Comparison of ENCODE assay signal across 14 cellular contexts in the genomic region with DNA sequence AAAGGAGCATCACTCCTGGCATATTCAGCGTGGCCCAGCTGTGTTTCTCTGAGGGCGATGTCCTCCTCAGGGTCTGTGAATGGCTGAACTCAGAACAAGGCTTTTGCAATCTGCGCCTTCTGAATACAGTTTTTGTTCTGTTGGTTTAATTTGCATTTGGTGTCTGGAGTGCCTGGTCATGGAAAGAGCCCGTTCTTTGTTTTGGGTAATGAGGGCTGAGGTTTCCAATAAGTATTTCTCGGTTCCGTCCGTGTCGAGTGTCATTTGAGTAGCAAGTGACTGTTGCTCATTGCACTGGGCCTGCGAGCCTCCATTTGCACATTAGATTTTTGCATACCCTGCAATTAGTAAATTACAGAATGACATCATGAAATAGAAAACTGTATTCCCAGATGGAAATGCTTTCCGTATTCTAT. TPM values are rescaled to one million over a fixed set of nuclear protein-coding genes. Genes with fewer than 3 reads are reported as not detected.
DNase-seq lines count a peak whose midpoint lies in the region; ATAC-seq and TF ChIP-seq lines count a peak whose summit lies in the region.
"Had no signal": no experiment of that assay in that cellular context is flagged by ENCODE, and none has a peak within 500 bp of the region (broad histone marks: within the 10 kb centered on the region; RNA-seq: fewer than 3 reads in every experiment).

No MANE protein-coding gene starts in this region.

- no peak overlapping the region for H3K9ac ChIP-seq in BLaER1

- peaks cover 12% of the 10 kb centered on the region for H3K4me1 ChIP-seq in BLaER1
- H3K4me1 ChIP-seq in upper lobe of right lung: peaks cover 11% of the 10 kb centered on the region

- DNase-seq in NCI-H1436 (lab: John Stamatoyannopoulos, UW): peak; percentile 69
- DNase-seq in hypothalamus (lab: John Stamatoyannopoulos, UW): peak in 39 of 51 donors; percentile 3 to 90 (median 57)
- DNase-seq in NCI-H510A treated with DMSO at 0.1 percent for 48 hours (lab: John Stamatoyannopoulos, UW): no peak
- DNase-seq in NCI-H1092 treated with DMSO at 0.1 percent for 48 hours (lab: John Stamatoyannopoulos, UW): no peak
- DNase-seq in upper lobe of right lung: no peak
- DNase-seq: activated CD8-positive, alpha-beta memory T cell treated with anti-CD3 and anti-CD28 coated beads for 24 hours; dermis blood vessel endothelial cell; DND-41; HFFc6; left lung; NCI-H2029 had no signal

- TF ChIP-seq CTCF in upper lobe of right lung (IDR thresholded peaks at IDR 0.05): no peak

- intact Hi-C loops in upper lobe of right lung (cut with DNase I): no loop called here

- H3K4me3 ChIP-seq in BLaER1 (no peak overlapping the region), upper lobe of right lung (no peak overlapping the region)
- H3K4me3 ChIP-seq: left lung had no signal

- ATAC-seq in GM21717 (IDR thresholded peaks at IDR 0.05; ENCODE audit: unreplicated experiment): peak; percentile 43
- ATAC-seq in upper lobe of right lung: no peak
- ATAC-seq in GM18861 (IDR thresholded peaks at IDR 0.05; ENCODE audit: unreplicated experiment): no peak
- ATAC-seq: left lung had no signal

- H3K27me3 ChIP-seq in BLaER1 (no peaks in the 10 kb centered on the region), upper lobe of right lung (no peaks in the 10 kb centered on the region)
- H3K27me3 ChIP-seq: left lung had no signal

- H3K9me3 ChIP-seq in BLaER1 (no peaks in the 10 kb centered on the region), upper lobe of right lung (no peaks in the 10 kb centered on the region)
- H3K9me3 ChIP-seq: left lung had no signal

- no peaks in the 10 kb centered on the region for H4K20me1 ChIP-seq in BLaER1

- H3K36me3 ChIP-seq in BLaER1 (no peaks in the 10 kb centered on the region), upper lobe of right lung (no peaks in the 10 kb centered on the region)
- H3K36me3 ChIP-seq: left lung had no signal

- H3K27ac ChIP-seq in BLaER1 (no peak overlapping the region), upper lobe of right lung (no peak overlapping the region)
- H3K27ac ChIP-seq: left lung had no signal

- H3K4me2 ChIP-seq in BLaER1: 0 out of 2 replicates have a peak overlapping the region, but pooled peaks have one; percentile 59

RNA-seq across cellular contexts. Expression of a gene that starts 57.3 kb away (rescaled TPM):
- 192 TPM for total RNA-seq in upper lobe of right lung

Comparison
In these comparisons a context has a peak if more than half of its experiments do, and no peak if none do; other contexts are left out.
1. DNase-seq: peak in NCI-H1436 (single experiment) and hypothalamus (39 of 51); none in NCI-H510A treated with DMSO at 0.1 percent for 48 hours (single experiment), NCI-H1092 treated with DMSO at 0.1 percent for 48 hours (single experiment) and upper lobe of right lung (single experiment).